In genomic region chr6:167094820-167095637, GRCh38 we compare ENCODE assay signal across 10 cellular contexts. TPM values are rescaled to one million over a fixed set of nuclear protein-coding genes. Genes with fewer than 3 reads are reported as not detected.
A peak's percentile ranks its signal among the peaks of the same experiment; 100 is the strongest.
DNase-seq lines count a peak whose midpoint lies in the region; ATAC-seq and TF ChIP-seq lines count a peak whose summit lies in the region.
"Had no signal": no experiment of that assay in that cellular context is flagged by ENCODE, and none has a peak within 500 bp of the region (broad histone marks: within the 10 kb centered on the region; RNA-seq: fewer than 3 reads in every experiment).

No MANE protein-coding gene starts in this region.

- no peaks in the 10 kb centered on the region for H3K79me2 ChIP-seq in SK-N-SH (ENCODE audit: insufficient read depth)

- no peaks in the 10 kb centered on the region for H3K27me3 ChIP-seq in SK-N-SH (ENCODE audit: insufficient read depth)
- H3K27me3 ChIP-seq in aorta (ENCODE audit: control insufficient read depth in 1 of 2, insufficient read depth in 2 of 2, low read length in 1 of 2), result no peaks in the 10 kb centered on the region
- H3K27me3 ChIP-seq in dorsolateral prefrontal cortex, result peaks cover 0 to 4% (median 0%) of the 10 kb centered on the region in 45 donors

- H3K9ac ChIP-seq in SK-N-SH, result no peak overlapping the region

- H3K27ac ChIP-seq in SK-N-SH (ENCODE audit: low read depth in 2 of 2, low read length in 1 of 2), result no peak overlapping the region
- no peak overlapping the region for H3K27ac ChIP-seq in aorta (ENCODE audit: low read depth in 1 of 2, low read length in 2 of 2)
- H3K27ac ChIP-seq in dorsolateral prefrontal cortex, result no peak overlapping the region
- H3K27ac ChIP-seq: WERI-Rb-1 had no signal

- DNase-seq in CD1c-positive myeloid dendritic cell (ENCODE audit: extremely low spot score) (peak; percentile 86), SK-N-SH (no peak), DMS 273 (lab: John Stamatoyannopoulos, UW; ENCODE audit: unreplicated experiment) (no peak), aorta (no peak), dorsolateral prefrontal cortex (no peak)
- no peak for DNase-seq in activated CD8-positive, alpha-beta T cell treated with anti-CD3 and anti-CD28 coated beads, Interleukin-2, amount 10 ng/mL, durations not matched to agents 7 days and 5 days
- DNase-seq: WERI-Rb-1 had no signal

- peaks cover 77% of the 10 kb centered on the region for H3K4me1 Mint-ChIP-seq in activated CD8-positive, alpha-beta T cell treated with anti-CD3 and anti-CD28 coated beads, Interleukin-2, amount 10 ng/mL, durations not matched to agents 7 days and 5 days (ENCODE audit: low read depth)

- POLR2A ChIA-PET in activated CD8-positive, alpha-beta T cell treated with anti-CD3 and anti-CD28 coated beads, Interleukin-2, amount 10 ng/mL, durations not matched to agents 7 days and 5 days (lab: Charles Lee), result interaction anchor here (0.6 kb wide), 1 partner anchor 15 kb away, joined by 3 read pairs; no protein-coding TSS in a partner anchor
- POLR2A ChIA-PET in SK-N-SH (lab: Yijun Ruan, JAX), result no interaction called here

- no peaks in the 10 kb centered on the region for H3K27me3 Mint-ChIP-seq in activated CD8-positive, alpha-beta T cell treated with anti-CD3 and anti-CD28 coated beads, Interleukin-2, amount 10 ng/mL, durations not matched to agents 7 days and 5 days (ENCODE audit: low read depth)

- no peaks in the 10 kb centered on the region for H4K20me1 ChIP-seq in SK-N-SH (ENCODE audit: insufficient read depth)

- H3K36me3 Mint-ChIP-seq in activated CD8-positive, alpha-beta T cell treated with anti-CD3 and anti-CD28 coated beads, Interleukin-2, amount 10 ng/mL, durations not matched to agents 7 days and 5 days (ENCODE audit: low read depth), result no peaks in the 10 kb centered on the region

- H3F3A ChIP-seq in SK-N-SH (replicated peaks; ENCODE audit: insufficient read depth), result no peaks in the 10 kb centered on the region

- peak overlapping the region; percentile 54 for H3K4me3 Mint-ChIP-seq in activated CD8-positive, alpha-beta T cell treated with anti-CD3 and anti-CD28 coated beads, Interleukin-2, amount 10 ng/mL, durations not matched to agents 7 days and 5 days

- no peaks in the 10 kb centered on the region for H3K36me3 ChIP-seq in SK-N-SH (replicated peaks in 1 of 2; ENCODE audit: control insufficient read depth in 1 of 2, insufficient read depth in 2 of 2, low read length in 1 of 2)
- no peaks in the 10 kb centered on the region for H3K36me3 ChIP-seq in aorta (ENCODE audit: control insufficient read depth in 1 of 2, insufficient read depth in 2 of 2, low read length in 1 of 2)
- H3K36me3 ChIP-seq: WERI-Rb-1 had no signal

- CTCF ChIA-PET in activated CD8-positive, alpha-beta T cell treated with anti-CD3 and anti-CD28 coated beads, Interleukin-2, amount 10 ng/mL, durations not matched to agents 7 days and 5 days (lab: Charles Lee), result interaction anchor here (1.1 to 1.2 kb wide), 2 partner anchors 11 to 47 kb away, joined by 3 read pairs; no protein-coding TSS in a partner anchor
- CTCF ChIA-PET in SK-N-SH (lab: Yijun Ruan, JAX), result interaction anchor here (1.5 kb wide), 1 partner anchor 21 kb away, joined by 3 read pairs; no protein-coding TSS in a partner anchor

- H3K4me2 ChIP-seq in SK-N-SH, result no peak overlapping the region

- H3K9me3 Mint-ChIP-seq in activated CD8-positive, alpha-beta T cell treated with anti-CD3 and anti-CD28 coated beads, Interleukin-2, amount 10 ng/mL, durations not matched to agents 7 days and 5 days (ENCODE audit: insufficient read depth), result no peaks in the 10 kb centered on the region

- intact Hi-C loops in aorta (cut with DNase I), result no loop called here
- intact Hi-C loops in dorsolateral prefrontal cortex (cut with DNase I), result no loop called here

- peaks cover 0 to 3% of the 10 kb centered on the region in 2 experiments; a peak in 1 of 4 replicates for H3K4me1 ChIP-seq in SK-N-SH (ENCODE audit: control insufficient read depth in 1 of 2, insufficient read depth in 2 of 2, low read depth in 1 of 2, low read length in 1 of 2)
- no peaks in the 10 kb centered on the region for H3K4me1 ChIP-seq in aorta (ENCODE audit: control insufficient read depth in 1 of 2, insufficient read depth in 2 of 2, low read length in 2 of 2)

- ATAC-seq in GM19324 (IDR thresholded peaks at IDR 0.05; ENCODE audit: low FRiP score, unreplicated experiment) (peak; percentile 49), HG03135 (IDR thresholded peaks at IDR 0.05; ENCODE audit: unreplicated experiment) (peak; percentile 54), aorta (ENCODE audit: low FRiP score) (no peak)
- ATAC-seq in activated CD8-positive, alpha-beta T cell treated with anti-CD3 and anti-CD28 coated beads, Interleukin-2, amount 10 ng/mL, durations not matched to agents 7 days and 5 days, result peak; percentile 47

- no peaks in the 10 kb centered on the region for H3K9me2 ChIP-seq in SK-N-SH

- 30% methylated on average over 4 of the region's 4 CpGs for WGBS in SK-N-SH (ENCODE audit: low lambda C conversion rate)
- WGBS in aorta, 2 donors, result 68 to 72% methylated on average over 4 of the region's 4 CpGs

- TF ChIP-seq RAD21 in SK-N-SH (IDR thresholded peaks at IDR 0.05; ENCODE audit: low read length), result no peak

- no peak for TF ChIP-seq EP300 in SK-N-SH (IDR thresholded peaks at IDR 0.05; ENCODE audit: borderline replicate concordance in 1 of 2, low read depth in 1 of 2, low read length in 1 of 2)

- H2AFZ ChIP-seq in SK-N-SH (ENCODE audit: low read depth), result no peak overlapping the region

- no peak for TF ChIP-seq CTCF in SK-N-SH (IDR thresholded peaks at IDR 0.05)
- TF ChIP-seq CTCF in dorsolateral prefrontal cortex (IDR thresholded peaks at IDR 0.05 in 54 of 56, conservative IDR thresholded peaks at IDR 0.05 in 2 of 56; ENCODE audit: low read depth in 1 of 56, partially characterized antibody in 56 of 56), result no peak

- H3K27ac Mint-ChIP-seq in activated CD8-positive, alpha-beta T cell treated with anti-CD3 and anti-CD28 coated beads, Interleukin-2, amount 10 ng/mL, durations not matched to agents 7 days and 5 days, result peak overlapping the region; percentile 65

- H3K4me3 ChIP-seq in SK-N-SH (ENCODE audit: low read depth in 2 of 2, low read length in 1 of 2), result no peak overlapping the region
- no peak overlapping the region for H3K4me3 ChIP-seq in aorta (ENCODE audit: low read length in 2 of 2)
- H3K4me3 ChIP-seq in dorsolateral prefrontal cortex, result no peak overlapping the region

- H3K9me3 ChIP-seq in SK-N-SH (no peaks in the 10 kb centered on the region), aorta (ENCODE audit: control insufficient read depth, low read length) (no peaks in the 10 kb centered on the region)

TF ChIP-seq in SK-N-SH, 30 proteins besides CTCF, POLR2A, EP300 and RAD21 (continues in another document):
- TF ChIP-seq, protein P1, sequence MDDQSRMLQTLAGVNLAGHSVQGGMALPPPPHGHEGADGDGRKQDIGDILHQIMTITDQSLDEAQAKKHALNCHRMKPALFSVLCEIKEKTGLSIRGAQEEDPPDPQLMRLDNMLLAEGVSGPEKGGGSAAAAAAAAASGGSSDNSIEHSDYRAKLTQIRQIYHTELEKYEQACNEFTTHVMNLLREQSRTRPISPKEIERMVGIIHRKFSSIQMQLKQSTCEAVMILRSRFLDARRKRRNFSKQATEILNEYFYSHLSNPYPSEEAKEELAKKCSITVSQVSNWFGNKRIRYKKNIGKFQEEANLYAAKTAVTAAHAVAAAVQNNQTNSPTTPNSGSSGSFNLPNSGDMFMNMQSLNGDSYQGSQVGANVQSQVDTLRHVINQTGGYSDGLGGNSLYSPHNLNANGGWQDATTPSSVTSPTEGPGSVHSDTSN (IDR thresholded peaks at IDR 0.05), result no peak
- TF ChIP-seq JUND (IDR thresholded peaks at IDR 0.05) (no peak), TEAD4 (IDR thresholded peaks at IDR 0.05; ENCODE audit: borderline replicate concordance, insufficient read depth) (no peak)
- TF ChIP-seq, protein P2, sequence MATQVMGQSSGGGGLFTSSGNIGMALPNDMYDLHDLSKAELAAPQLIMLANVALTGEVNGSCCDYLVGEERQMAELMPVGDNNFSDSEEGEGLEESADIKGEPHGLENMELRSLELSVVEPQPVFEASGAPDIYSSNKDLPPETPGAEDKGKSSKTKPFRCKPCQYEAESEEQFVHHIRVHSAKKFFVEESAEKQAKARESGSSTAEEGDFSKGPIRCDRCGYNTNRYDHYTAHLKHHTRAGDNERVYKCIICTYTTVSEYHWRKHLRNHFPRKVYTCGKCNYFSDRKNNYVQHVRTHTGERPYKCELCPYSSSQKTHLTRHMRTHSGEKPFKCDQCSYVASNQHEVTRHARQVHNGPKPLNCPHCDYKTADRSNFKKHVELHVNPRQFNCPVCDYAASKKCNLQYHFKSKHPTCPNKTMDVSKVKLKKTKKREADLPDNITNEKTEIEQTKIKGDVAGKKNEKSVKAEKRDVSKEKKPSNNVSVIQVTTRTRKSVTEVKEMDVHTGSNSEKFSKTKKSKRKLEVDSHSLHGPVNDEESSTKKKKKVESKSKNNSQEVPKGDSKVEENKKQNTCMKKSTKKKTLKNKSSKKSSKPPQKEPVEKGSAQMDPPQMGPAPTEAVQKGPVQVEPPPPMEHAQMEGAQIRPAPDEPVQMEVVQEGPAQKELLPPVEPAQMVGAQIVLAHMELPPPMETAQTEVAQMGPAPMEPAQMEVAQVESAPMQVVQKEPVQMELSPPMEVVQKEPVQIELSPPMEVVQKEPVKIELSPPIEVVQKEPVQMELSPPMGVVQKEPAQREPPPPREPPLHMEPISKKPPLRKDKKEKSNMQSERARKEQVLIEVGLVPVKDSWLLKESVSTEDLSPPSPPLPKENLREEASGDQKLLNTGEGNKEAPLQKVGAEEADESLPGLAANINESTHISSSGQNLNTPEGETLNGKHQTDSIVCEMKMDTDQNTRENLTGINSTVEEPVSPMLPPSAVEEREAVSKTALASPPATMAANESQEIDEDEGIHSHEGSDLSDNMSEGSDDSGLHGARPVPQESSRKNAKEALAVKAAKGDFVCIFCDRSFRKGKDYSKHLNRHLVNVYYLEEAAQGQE (IDR thresholded peaks at IDR 0.05; ENCODE audit: low read depth, low read length), result no peak

RNA-seq across cellular contexts. Expression of gene CCR6, which starts 27.9 kb away (rescaled TPM):
- total RNA-seq in activated CD8-positive, alpha-beta T cell treated with anti-CD3 and anti-CD28 coated beads, Interleukin-2, amount 10 ng/mL, durations not matched to agents 7 days and 5 days, result 1 to 10 TPM; 3.8 to 4.4 TPM
- polyA plus RNA-seq in SK-N-SH (2012; rRNA removed), result not detected in 2 replicates
- not detected in 2 replicates for polyA plus RNA-seq in SK-N-SH (2012; cell fraction: cytosol; rRNA removed)
- polyA plus RNA-seq in SK-N-SH (2012; cell fraction: nucleus; rRNA removed), result not detected in 2 replicates
- total RNA-seq in aorta, result under 1 TPM in 1 of 2 donors, not detected in 1; 0.54 TPM
- polyA plus RNA-seq in aorta, result not detected
- 1 to 10 TPM in 4 of 120 experiments, under 1 TPM in 24, not detected in 92; 0.10 to 1.3 (median 0.30) TPM for total RNA-seq in dorsolateral prefrontal cortex
- total RNA-seq: glomerular endothelial cell had no signal
